1 cellular context compared by ENCODE assay signal in genomic region chr3:177338697-177339219, GRCh38.
A peak's percentile ranks its signal among the peaks of the same experiment; 100 is the strongest.
TF ChIP-seq lines count a peak whose summit lies in the region.

No MANE protein-coding gene starts in this region.

TF ChIP-seq in K562, 482 proteins besides CTCF, POLR2A, EP300 and RAD21 (continued from another document):
- TF ChIP-seq CBX5 (IDR thresholded peaks at IDR 0.05; ENCODE audit: borderline replicate concordance, low read depth) (no peak), CREB3 (tag; conservative IDR thresholded peaks at IDR 0.05; ENCODE audit: low read depth) (0 out of 2 replicates have a peak, but pooled peaks have one; percentile 57), XRCC5 (IDR thresholded peaks at IDR 0.05; ENCODE audit: low read depth, low read length) (no peak), ZNF232 (CRISPR knock-in tag; IDR thresholded peaks at IDR 0.05) (no peak), ELF4 (CRISPR knock-in tag; IDR thresholded peaks at IDR 0.05) (no peak), ZNF140 (CRISPR knock-in tag; IDR thresholded peaks at IDR 0.05) (no peak), MBD2 (IDR thresholded peaks at IDR 0.05; ENCODE audit: borderline replicate concordance, low read depth) (peak; percentile 55), NBN (IDR thresholded peaks at IDR 0.05; ENCODE audit: low read depth) (peak; percentile 28; the same call in 1 of the 2 replicates), NCOA4 (IDR thresholded peaks at IDR 0.05; ENCODE audit: partially characterized antibody) (no peak), CCNT2 (IDR thresholded peaks at IDR 0.05; ENCODE audit: borderline replicate concordance, extremely low read depth, insufficient read length, low read depth, low read length) (peak; percentile 68), ZNF764 (CRISPR knock-in tag; IDR thresholded peaks at IDR 0.05; ENCODE audit: low read depth) (no peak), FOXK1 (CRISPR knock-in tag; IDR thresholded peaks at IDR 0.05; ENCODE audit: borderline replicate concordance) (no peak), RHOXF2B (CRISPR knock-in tag; conservative IDR thresholded peaks at IDR 0.05) (no peak), RBM39 (optimal IDR thresholded peaks at IDR 0.05; ENCODE audit: low read depth, low read length) (no peak), MAFF (IDR thresholded peaks at IDR 0.05; ENCODE audit: low read length) (no peak), CEBPG (CRISPR knock-in tag; IDR thresholded peaks at IDR 0.05) (peak; percentile 85), CEBPG (tag; conservative IDR thresholded peaks at IDR 0.05 in 1 of 2, IDR thresholded peaks at IDR 0.05 in 1 of 2) (peak; percentile 94 to 96), ZNF778 (CRISPR knock-in tag; IDR thresholded peaks at IDR 0.05) (no peak), ZNF586 (CRISPR knock-in tag; conservative IDR thresholded peaks at IDR 0.05) (no peak), MCM7 (IDR thresholded peaks at IDR 0.05) (no peak), ZNF239 (CRISPR knock-in tag; IDR thresholded peaks at IDR 0.05) (no peak)
- TF ChIP-seq, protein P1, sequence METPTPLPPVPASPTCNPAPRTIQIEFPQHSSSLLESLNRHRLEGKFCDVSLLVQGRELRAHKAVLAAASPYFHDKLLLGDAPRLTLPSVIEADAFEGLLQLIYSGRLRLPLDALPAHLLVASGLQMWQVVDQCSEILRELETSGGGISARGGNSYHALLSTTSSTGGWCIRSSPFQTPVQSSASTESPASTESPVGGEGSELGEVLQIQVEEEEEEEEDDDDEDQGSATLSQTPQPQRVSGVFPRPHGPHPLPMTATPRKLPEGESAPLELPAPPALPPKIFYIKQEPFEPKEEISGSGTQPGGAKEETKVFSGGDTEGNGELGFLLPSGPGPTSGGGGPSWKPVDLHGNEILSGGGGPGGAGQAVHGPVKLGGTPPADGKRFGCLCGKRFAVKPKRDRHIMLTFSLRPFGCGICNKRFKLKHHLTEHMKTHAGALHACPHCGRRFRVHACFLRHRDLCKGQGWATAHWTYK (CRISPR knock-in tag; IDR thresholded peaks at IDR 0.05) = no peak
- TF ChIP-seq, protein P2, sequence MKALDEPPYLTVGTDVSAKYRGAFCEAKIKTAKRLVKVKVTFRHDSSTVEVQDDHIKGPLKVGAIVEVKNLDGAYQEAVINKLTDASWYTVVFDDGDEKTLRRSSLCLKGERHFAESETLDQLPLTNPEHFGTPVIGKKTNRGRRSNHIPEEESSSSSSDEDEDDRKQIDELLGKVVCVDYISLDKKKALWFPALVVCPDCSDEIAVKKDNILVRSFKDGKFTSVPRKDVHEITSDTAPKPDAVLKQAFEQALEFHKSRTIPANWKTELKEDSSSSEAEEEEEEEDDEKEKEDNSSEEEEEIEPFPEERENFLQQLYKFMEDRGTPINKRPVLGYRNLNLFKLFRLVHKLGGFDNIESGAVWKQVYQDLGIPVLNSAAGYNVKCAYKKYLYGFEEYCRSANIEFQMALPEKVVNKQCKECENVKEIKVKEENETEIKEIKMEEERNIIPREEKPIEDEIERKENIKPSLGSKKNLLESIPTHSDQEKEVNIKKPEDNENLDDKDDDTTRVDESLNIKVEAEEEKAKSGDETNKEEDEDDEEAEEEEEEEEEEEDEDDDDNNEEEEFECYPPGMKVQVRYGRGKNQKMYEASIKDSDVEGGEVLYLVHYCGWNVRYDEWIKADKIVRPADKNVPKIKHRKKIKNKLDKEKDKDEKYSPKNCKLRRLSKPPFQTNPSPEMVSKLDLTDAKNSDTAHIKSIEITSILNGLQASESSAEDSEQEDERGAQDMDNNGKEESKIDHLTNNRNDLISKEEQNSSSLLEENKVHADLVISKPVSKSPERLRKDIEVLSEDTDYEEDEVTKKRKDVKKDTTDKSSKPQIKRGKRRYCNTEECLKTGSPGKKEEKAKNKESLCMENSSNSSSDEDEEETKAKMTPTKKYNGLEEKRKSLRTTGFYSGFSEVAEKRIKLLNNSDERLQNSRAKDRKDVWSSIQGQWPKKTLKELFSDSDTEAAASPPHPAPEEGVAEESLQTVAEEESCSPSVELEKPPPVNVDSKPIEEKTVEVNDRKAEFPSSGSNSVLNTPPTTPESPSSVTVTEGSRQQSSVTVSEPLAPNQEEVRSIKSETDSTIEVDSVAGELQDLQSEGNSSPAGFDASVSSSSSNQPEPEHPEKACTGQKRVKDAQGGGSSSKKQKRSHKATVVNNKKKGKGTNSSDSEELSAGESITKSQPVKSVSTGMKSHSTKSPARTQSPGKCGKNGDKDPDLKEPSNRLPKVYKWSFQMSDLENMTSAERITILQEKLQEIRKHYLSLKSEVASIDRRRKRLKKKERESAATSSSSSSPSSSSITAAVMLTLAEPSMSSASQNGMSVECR (CRISPR knock-in tag; IDR thresholded peaks at IDR 0.05) = no peak
- TF ChIP-seq, protein P3, sequence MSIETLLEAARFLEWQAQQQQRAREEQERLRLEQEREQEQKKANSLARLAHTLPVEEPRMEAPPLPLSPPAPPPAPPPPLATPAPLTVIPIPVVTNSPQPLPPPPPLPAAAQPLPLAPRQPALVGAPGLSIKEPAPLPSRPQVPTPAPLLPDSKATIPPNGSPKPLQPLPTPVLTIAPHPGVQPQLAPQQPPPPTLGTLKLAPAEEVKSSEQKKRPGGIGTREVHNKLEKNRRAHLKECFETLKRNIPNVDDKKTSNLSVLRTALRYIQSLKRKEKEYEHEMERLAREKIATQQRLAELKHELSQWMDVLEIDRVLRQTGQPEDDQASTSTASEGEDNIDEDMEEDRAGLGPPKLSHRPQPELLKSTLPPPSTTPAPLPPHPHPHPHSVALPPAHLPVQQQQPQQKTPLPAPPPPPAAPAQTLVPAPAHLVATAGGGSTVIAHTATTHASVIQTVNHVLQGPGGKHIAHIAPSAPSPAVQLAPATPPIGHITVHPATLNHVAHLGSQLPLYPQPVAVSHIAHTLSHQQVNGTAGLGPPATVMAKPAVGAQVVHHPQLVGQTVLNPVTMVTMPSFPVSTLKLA (conservative IDR thresholded peaks at IDR 0.05) = no peak; a peak in 2 of 4 replicates
